Comparison of ENCODE assay signal across 1 cellular context in genomic region chr7:727104-727805, GRCh38.
TF ChIP-seq lines count a peak whose summit lies in the region.

TSS of gene PRKAR1B (minus strand) at chr7:727281. CDS start at chr7:711505, 15,776 bp downstream.

TF ChIP-seq in HepG2, 621 proteins besides CTCF, POLR2A, EP300 and RAD21 (continued from another document):
- TF ChIP-seq ZNF687 (CRISPR knock-in tag; IDR thresholded peaks at IDR 0.05), result peak; percentile 30; the same call in 1 of the 2 replicates
- no peak; the same call in 1 of the 2 replicates for TF ChIP-seq DMAP1 (CRISPR knock-in tag; IDR thresholded peaks at IDR 0.05)
- no peak for TF ChIP-seq MEF2D (CRISPR knock-in tag; IDR thresholded peaks at IDR 0.05)
TF ChIP-seq in HepG2: peak in this region for 9.
